12 cellular contexts compared by ENCODE assay signal in genomic region chr4:64417974-64418373, GRCh38. TPM values are rescaled to one million over a fixed set of nuclear protein-coding genes. Genes with fewer than 3 reads are reported as not detected.
A peak's percentile ranks its signal among the peaks of the same experiment; 100 is the strongest.
DNase-seq lines count a peak whose midpoint lies in the region; ATAC-seq and TF ChIP-seq lines count a peak whose summit lies in the region.
"Had no signal": no experiment of that assay in that cellular context is flagged by ENCODE, and none has a peak within 500 bp of the region (broad histone marks: within the 10 kb centered on the region; RNA-seq: fewer than 3 reads in every experiment).

No MANE protein-coding gene starts in this region.

- peak overlapping the region; percentile 48 for H3K27ac ChIP-seq in VCaP
- H3K27ac ChIP-seq in right cardiac atrium (ENCODE audit: low read length), result peak overlapping the region; percentile 58
- peak overlapping the region; percentile 66 to 77 (median 70) for H3K27ac ChIP-seq in gastrocnemius medialis
- H3K27ac ChIP-seq: pancreas had no signal

- TF ChIP-seq CTCF in VCaP (conservative IDR thresholded peaks at IDR 0.05) (no peak), gastrocnemius medialis (IDR thresholded peaks at IDR 0.05 in 4 of 5, conservative IDR thresholded peaks at IDR 0.05 in 1 of 5) (no peak), BE2C (IDR thresholded peaks at IDR 0.05; ENCODE audit: low read depth, low read length) (no peak)

- TF ChIP-seq POLR2A in gastrocnemius medialis (IDR thresholded peaks at IDR 0.05), result no peak

- H3K4me3 ChIP-seq in right cardiac atrium (ENCODE audit: low read length), result no peak overlapping the region
- no peak overlapping the region for H3K4me3 ChIP-seq in gastrocnemius medialis
- H3K4me3 ChIP-seq in BE2C (ENCODE audit: low read depth, low read length), result no peak overlapping the region
- H3K4me3 ChIP-seq: pancreas had no signal

- H3K4me1 Mint-ChIP-seq in stimulated activated naive CD8-positive, alpha-beta T cell treated with anti-CD3 and anti-CD28 coated beads, Interleukin-15, amount 100 ng/mL, for 72 hours, result no peaks in the 10 kb centered on the region

- H3K27me3 ChIP-seq in right cardiac atrium (ENCODE audit: control insufficient read depth, insufficient read depth), result no peaks in the 10 kb centered on the region
- no peaks in the 10 kb centered on the region for H3K27me3 ChIP-seq in gastrocnemius medialis
- no peaks in the 10 kb centered on the region for H3K27me3 ChIP-seq in BE2C
- H3K27me3 ChIP-seq: pancreas had no signal

- no peaks in the 10 kb centered on the region for H3K36me3 ChIP-seq in gastrocnemius medialis
- H3K36me3 ChIP-seq in BE2C, result no peaks in the 10 kb centered on the region
- H3K36me3 ChIP-seq: pancreas had no signal

- H3K4me1 ChIP-seq in right cardiac atrium (ENCODE audit: control insufficient read depth, insufficient read depth, low read length) (no peaks in the 10 kb centered on the region), gastrocnemius medialis (peaks cover 4 to 22% of the 10 kb centered on the region in 2 donors), BE2C (no peaks in the 10 kb centered on the region)
- H3K4me1 ChIP-seq: pancreas had no signal

- ATAC-seq in right cardiac atrium, result peak; percentile 94 to 95
- ATAC-seq in gastrocnemius medialis, result peak; percentile 96 to 99
- no peak for ATAC-seq in stimulated activated naive CD8-positive, alpha-beta T cell treated with anti-CD3 and anti-CD28 coated beads, Interleukin-15, amount 100 ng/mL, for 72 hours
- ATAC-seq: CD8-positive, alpha-beta T cell; pancreas had no signal

- no peak overlapping the region for H3K4me3 Mint-ChIP-seq in stimulated activated naive CD8-positive, alpha-beta T cell treated with anti-CD3 and anti-CD28 coated beads, Interleukin-15, amount 100 ng/mL, for 72 hours
- H3K4me3 Mint-ChIP-seq: CD8-positive, alpha-beta T cell had no signal

- in situ Hi-C loops in gastrocnemius medialis (cut with MboI; ENCODE audit: low sequenced_read_pairs in 4 of 4), result no loop called here

- intact Hi-C loops in right cardiac atrium (cut with DNase I), result loop anchor here in 1 of 4 donors (10.0 kb wide), 1 partner anchor 67 kb away; no protein-coding TSS in a partner anchor
- intact Hi-C loops in gastrocnemius medialis (cut with DNase I; ENCODE audit: low total_unique reads), result no loop called here

- 14% methylated on average over 1 of the region's 1 CpG for WGBS in right cardiac atrium

- H3K27ac Mint-ChIP-seq in stimulated activated naive CD8-positive, alpha-beta T cell treated with anti-CD3 and anti-CD28 coated beads, Interleukin-15, amount 100 ng/mL, for 72 hours, result no peak overlapping the region
- H3K27ac Mint-ChIP-seq: CD8-positive, alpha-beta T cell had no signal

- H3K27me3 Mint-ChIP-seq in stimulated activated naive CD8-positive, alpha-beta T cell treated with anti-CD3 and anti-CD28 coated beads, Interleukin-15, amount 100 ng/mL, for 72 hours, result no peaks in the 10 kb centered on the region

- H3K9me3 Mint-ChIP-seq in stimulated activated naive CD8-positive, alpha-beta T cell treated with anti-CD3 and anti-CD28 coated beads, Interleukin-15, amount 100 ng/mL, for 72 hours, result no peaks in the 10 kb centered on the region

- no peaks in the 10 kb centered on the region for H3K9me3 ChIP-seq in right cardiac atrium (ENCODE audit: control insufficient read depth, low read length)
- no peaks in the 10 kb centered on the region for H3K9me3 ChIP-seq in gastrocnemius medialis
- H3K9me3 ChIP-seq in BE2C, result no peaks in the 10 kb centered on the region
- H3K9me3 ChIP-seq: pancreas had no signal

- DNase-seq in HT1080 (ENCODE audit: low read depth) (peak; percentile 48), right cardiac atrium (no peak), gastrocnemius medialis (peak; percentile 29 to 59), BE2C (no peak), NCI-H2107 treated with DMSO at 0.1 percent for 48 hours (lab: John Stamatoyannopoulos, UW; ENCODE audit: unreplicated experiment) (no peak)
- no peak for DNase-seq in stimulated activated naive CD8-positive, alpha-beta T cell treated with anti-CD3 and anti-CD28 coated beads, Interleukin-15, amount 100 ng/mL, for 72 hours
- DNase-seq: activated gamma-delta T cell treated with Interleukin-2 at 50 U/mL for 16 hours; CD8-positive, alpha-beta T cell; NCI-H1105 treated with DMSO at 0.1 percent for 48 hours; pancreas; stimulated activated naive CD4-positive, alpha-beta T cell had no signal

RNA-seq across cellular contexts. Expression of gene TECRL, which starts 8.7 kb away (rescaled TPM):
- total RNA-seq in HT1080 (2014; rRNA removed; shearing (Covaris generic)), result not detected in 2 replicates
- polyA plus RNA-seq in HT1080 (2015; cell fraction: cytosol; rRNA removed), result not detected in 2 replicates
- not detected in 2 replicates for polyA plus RNA-seq in HT1080 (2015; cell fraction: nucleus; rRNA removed)
- total RNA-seq in right cardiac atrium, result 100 to 1,000 TPM; 773 to 857 (median 826) TPM
- polyA plus RNA-seq in right cardiac atrium, result 354 TPM
- 10 to 100 TPM; 14.4 to 21.8 (median 17.2) TPM for total RNA-seq in gastrocnemius medialis
- polyA plus RNA-seq in BE2C (2012; ENCODE audit: insufficient read depth, insufficient read length, low read depth), result 0.42 TPM
- total RNA-seq: CD8-positive, alpha-beta T cell had no signal

Comparison
In these comparisons a context has a peak if more than half of its experiments do, and no peak if none do; other contexts are left out.
1. DNase-seq: peak in HT1080 (single experiment) and gastrocnemius medialis (2 of 2); none in right cardiac atrium (0 of 3), BE2C (single experiment), NCI-H2107 treated with DMSO at 0.1 percent for 48 hours (single experiment) and stimulated activated naive CD8-positive, alpha-beta T cell treated with anti-CD3 and anti-CD28 coated beads, Interleukin-15, amount 100 ng/mL, for 72 hours (0 of 2).
2. RNA of gene TECRL, which starts 8.7 kb away (total RNA-seq): 773 to 857 TPM in right cardiac atrium; 14.4 to 21.8 TPM in gastrocnemius medialis and not detected in HT1080; every median in the first group is over 10 times any median in the second.
3. Peak in every context shown above with its lines, with median percentiles within 50 percentile points of each other: H3K27ac ChIP-seq.